In genomic region chr6:105431226-105431625, GRCh38 we compare ENCODE assay signal across 8 cellular contexts. TPM values are rescaled to one million over a fixed set of nuclear protein-coding genes. Genes with fewer than 3 reads are reported as not detected.
DNase-seq lines count a peak whose midpoint lies in the region; ATAC-seq and TF ChIP-seq lines count a peak whose summit lies in the region.

No MANE protein-coding gene starts in this region.

- H3K27ac ChIP-seq in RWPE2 (ENCODE audit: poor library complexity, severe bottlenecking) (peak overlapping the region; percentile 86), esophagus squamous epithelium (no peak overlapping the region)

- DNase-seq in NCI-H2081 (lab: John Stamatoyannopoulos, UW), result peak; percentile 13 to 17
- DNase-seq in NCI-H2081 treated with DMSO at 0.1 percent for 48 hours (lab: John Stamatoyannopoulos, UW), result no peak
- DNase-seq in HT1080 (ENCODE audit: low read depth), result peak; percentile 47
- DNase-seq in RWPE2 (ENCODE audit: low spot score), result no peak
- DNase-seq in esophagus squamous epithelium (lab: John Stamatoyannopoulos, UW), result no peak
- DNase-seq in retinal pigment epithelial cell (ENCODE audit: low read depth), result no peak

- ATAC-seq in RWPE2 (ENCODE audit: low read depth) (no peak), HG03520 (IDR thresholded peaks at IDR 0.05; ENCODE audit: unreplicated experiment) (no peak), GM18858 (IDR thresholded peaks at IDR 0.05; ENCODE audit: unreplicated experiment) (no peak)

- intact Hi-C loops in esophagus squamous epithelium (cut with DNase I), result no loop called here

- H3K4me3 ChIP-seq in RWPE2 (ENCODE audit: severe bottlenecking), result no peak overlapping the region
- no peak overlapping the region for H3K4me3 ChIP-seq in esophagus squamous epithelium
- H3K4me3 ChIP-seq in retinal pigment epithelial cell (ENCODE audit: low read length), result no peak overlapping the region

- H3K4me1 ChIP-seq in RWPE2 (ENCODE audit: insufficient read depth, poor library complexity, severe bottlenecking) (peaks cover 40% of the 10 kb centered on the region), esophagus squamous epithelium (peaks cover 0 to 11% (median 0%) of the 10 kb centered on the region in 3 donors)

- 13 to 24% methylated on average over 2 of the region's 2 CpGs for WGBS in esophagus squamous epithelium, 2 donors

- no peaks in the 10 kb centered on the region for H3K27me3 ChIP-seq in RWPE2 (ENCODE audit: insufficient read depth, poor library complexity, severe bottlenecking)
- no peaks in the 10 kb centered on the region for H3K27me3 ChIP-seq in esophagus squamous epithelium

- H3K36me3 ChIP-seq in RWPE2 (ENCODE audit: low read depth) (no peaks in the 10 kb centered on the region; the same call in 1 of the 2 replicates), esophagus squamous epithelium (no peaks in the 10 kb centered on the region)

- TF ChIP-seq POLR2A in esophagus squamous epithelium (IDR thresholded peaks at IDR 0.05), result no peak

- H3K9me3 ChIP-seq in RWPE2 (ENCODE audit: severe bottlenecking), result no peaks in the 10 kb centered on the region
- no peaks in the 10 kb centered on the region for H3K9me3 ChIP-seq in esophagus squamous epithelium

- TF ChIP-seq CTCF in RWPE2 (IDR thresholded peaks at IDR 0.05; ENCODE audit: poor library complexity, severe bottlenecking) (peak; percentile 83), esophagus squamous epithelium (IDR thresholded peaks at IDR 0.05) (peak in 4 of 6 experiments; percentile 50 to 72 (median 57)), retinal pigment epithelial cell (conservative IDR thresholded peaks at IDR 0.05; ENCODE audit: low read depth, low read length) (peak; percentile 55)

RNA-seq across cellular contexts. Expression of gene PREP, which starts 28.3 kb away (rescaled TPM):
- total RNA-seq in HT1080 (2014; rRNA removed; shearing (Covaris generic)), result 25.4 and 42.4 TPM in 2 replicates
- polyA plus RNA-seq in HT1080 (2015; cell fraction: cytosol; rRNA removed), result 45.2 and 53.1 TPM in 2 replicates
- 73.0 and 83.2 TPM in 2 replicates for polyA plus RNA-seq in HT1080 (2015; cell fraction: nucleus; rRNA removed)
- 10 to 100 TPM; 11.9 to 28.0 (median 19.6) TPM for total RNA-seq in esophagus squamous epithelium

Comparison
In these comparisons a context has a peak if more than half of its experiments do, and no peak if none do; other contexts are left out.
1. DNase-seq: peak in NCI-H2081 (2 of 2) and HT1080 (single experiment); none in NCI-H2081 treated with DMSO at 0.1 percent for 48 hours (single experiment), RWPE2 (single experiment), esophagus squamous epithelium (single experiment) and retinal pigment epithelial cell (single experiment).
2. Peak in every context shown above with its lines, with median percentiles within 50 percentile points of each other: CTCF ChIP-seq.